Comparison of ENCODE assay signal across 25 cellular contexts in the genomic region with DNA sequence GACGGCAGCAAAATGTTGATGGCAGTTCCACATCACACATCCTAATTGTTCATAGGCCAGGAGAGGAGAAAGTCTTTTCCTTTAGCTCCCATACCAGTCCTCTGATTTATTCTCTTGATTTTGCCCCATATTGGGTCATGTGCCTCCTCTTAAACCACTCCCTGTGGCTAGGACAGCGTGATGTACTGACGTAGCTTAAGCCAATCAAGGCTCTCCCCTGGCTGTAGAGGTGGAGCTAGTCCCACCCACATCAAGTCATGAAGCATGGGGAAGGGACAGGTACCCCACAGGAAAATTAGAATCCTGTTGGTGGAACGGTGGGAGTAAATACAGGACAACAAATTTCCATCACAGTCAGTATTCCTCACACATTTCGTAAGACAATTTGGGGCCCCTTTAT.
"Had no signal": no experiment of that assay in that cellular context is flagged by ENCODE, and none has a peak within 500 bp of the region (broad histone marks: within the 10 kb centered on the region; RNA-seq: fewer than 3 reads in every experiment).

No MANE protein-coding gene starts in this region.

- H3K4me3 ChIP-seq: ascending aorta, body of pancreas had no signal

- H3K27ac Mint-ChIP-seq: activated B cell treated with CpG ODN at 0.5 μM for 24 hours; activated CD4-positive, alpha-beta T cell treated with anti-CD3 and anti-CD28 coated beads, Interleukin-2, amount 10 ng/mL, durations not matched to agents 24 days and 14 days; activated CD8-positive, alpha-beta memory T cell treated with anti-CD3 and anti-CD28 coated beads, Interleukin-2, amount 10 ng/mL, durations not matched to agents 7 days and 5 days; activated naive CD4-positive, alpha-beta T cell treated with anti-CD3 and anti-CD28 coated beads, Interleukin-2, amount 50 U/mL, for 24 hours; activated T-cell treated with anti-CD3 and anti-CD28 coated beads, Interleukin-2, amount 50 U/mL, for 24 hours; activated T-helper 1 cell treated with anti-CD3 and anti-CD28 coated beads, Interleukin-12 subunit alpha, Interleukin-12 subunit beta, Interleukin-2, Interleukin-4 antibody, amounts not matched to agents 30 ng/mL and 10 ng/mL and 1 ng/mL, durations not matched to agents 14 hours and 24 hours and 36 hours; T-helper 17 cell had no signal

- DNase-seq: activated B cell treated with CpG ODN at 0.5 μM for 24 hours; activated CD4-positive, alpha-beta T cell treated with anti-CD3 and anti-CD28 coated beads for 1 hour; activated CD4-positive, alpha-beta T cell treated with anti-CD3 and anti-CD28 coated beads, Interleukin-2, amount 10 ng/mL, durations not matched to agents 24 days and 14 days; activated CD4-positive, alpha-beta T cell treated with anti-CD3 and anti-CD28 coated beads, Interleukin-2, amount 50 U/mL, for 48 hours; activated CD8-positive, alpha-beta memory T cell treated with anti-CD3 and anti-CD28 coated beads, Interleukin-2, amount 10 ng/mL, durations not matched to agents 7 days and 5 days; activated effector memory CD4-positive, alpha-beta T cell treated with Interleukin-2 at 50 U/mL for 16 hours; activated naive CD4-positive, alpha-beta T cell; activated T-cell treated with anti-CD3 and anti-CD28 coated beads, Interleukin-2, amount 50 U/mL, for 24 hours; body of pancreas; KG1; NCI-H1105; NCI-H1436; NCI-H1694 treated with DMSO at 0.1 percent for 48 hours; NCI-H2029 treated with DMSO at 0.1 percent for 48 hours; NCI-H345; NCI-H510A; NCI-H526 treated with DMSO at 0.1 percent for 48 hours; NK-92 treated with Interleukin-12 subunit alpha and Interleukin-12 subunit beta, amount 100 ng/mL, for 24 hours; SIG-M5; T-helper 17 cell; T-helper 9 cell had no signal

- ATAC-seq: activated CD8-positive, alpha-beta memory T cell treated with anti-CD3 and anti-CD28 coated beads, Interleukin-2, amount 10 ng/mL, durations not matched to agents 7 days and 5 days; body of pancreas; T-helper 17 cell had no signal

- H3K9me3 ChIP-seq: ascending aorta, body of pancreas had no signal

- H3K27me3 Mint-ChIP-seq: activated B cell treated with CpG ODN at 0.5 μM for 24 hours; activated CD4-positive, alpha-beta T cell treated with anti-CD3 and anti-CD28 coated beads, Interleukin-2, amount 10 ng/mL, durations not matched to agents 24 days and 14 days; activated CD8-positive, alpha-beta memory T cell treated with anti-CD3 and anti-CD28 coated beads, Interleukin-2, amount 10 ng/mL, durations not matched to agents 7 days and 5 days; activated naive CD4-positive, alpha-beta T cell treated with anti-CD3 and anti-CD28 coated beads, Interleukin-2, amount 50 U/mL, for 24 hours; activated T-cell treated with anti-CD3 and anti-CD28 coated beads, Interleukin-2, amount 50 U/mL, for 24 hours; central memory CD8-positive, alpha-beta T cell; T-helper 17 cell had no signal

- H3K27me3 ChIP-seq: ascending aorta, body of pancreas had no signal

- H3K4me1 ChIP-seq: ascending aorta, body of pancreas had no signal

- H3K9me3 Mint-ChIP-seq: activated B cell treated with CpG ODN at 0.5 μM for 24 hours; activated CD4-positive, alpha-beta T cell treated with anti-CD3 and anti-CD28 coated beads, Interleukin-2, amount 10 ng/mL, durations not matched to agents 24 days and 14 days; activated naive CD4-positive, alpha-beta T cell treated with anti-CD3 and anti-CD28 coated beads, Interleukin-2, amount 50 U/mL, for 24 hours; activated T-cell treated with anti-CD3 and anti-CD28 coated beads, Interleukin-2, amount 50 U/mL, for 24 hours; activated T-helper 1 cell treated with anti-CD3 and anti-CD28 coated beads, Interleukin-12 subunit alpha, Interleukin-12 subunit beta, Interleukin-2, Interleukin-4 antibody, amounts not matched to agents 30 ng/mL and 10 ng/mL and 1 ng/mL, durations not matched to agents 14 hours and 24 hours and 36 hours; central memory CD8-positive, alpha-beta T cell had no signal

- H3K27ac ChIP-seq: ascending aorta, body of pancreas had no signal

- H3K36me3 Mint-ChIP-seq: activated CD8-positive, alpha-beta memory T cell treated with anti-CD3 and anti-CD28 coated beads, Interleukin-2, amount 10 ng/mL, durations not matched to agents 7 days and 5 days had no signal

- H3K4me1 Mint-ChIP-seq: activated B cell treated with CpG ODN at 0.5 μM for 24 hours; activated CD4-positive, alpha-beta T cell treated with anti-CD3 and anti-CD28 coated beads, Interleukin-2, amount 10 ng/mL, durations not matched to agents 24 days and 14 days; activated CD8-positive, alpha-beta memory T cell treated with anti-CD3 and anti-CD28 coated beads, Interleukin-2, amount 10 ng/mL, durations not matched to agents 7 days and 5 days; activated naive CD4-positive, alpha-beta T cell treated with anti-CD3 and anti-CD28 coated beads, Interleukin-2, amount 50 U/mL, for 24 hours; T-helper 17 cell had no signal

- H3K4me3 Mint-ChIP-seq: activated B cell treated with CpG ODN at 0.5 μM for 24 hours; activated CD4-positive, alpha-beta T cell treated with anti-CD3 and anti-CD28 coated beads, Interleukin-2, amount 10 ng/mL, durations not matched to agents 24 days and 14 days; activated CD8-positive, alpha-beta memory T cell treated with anti-CD3 and anti-CD28 coated beads, Interleukin-2, amount 10 ng/mL, durations not matched to agents 7 days and 5 days; activated naive CD4-positive, alpha-beta T cell treated with anti-CD3 and anti-CD28 coated beads, Interleukin-2, amount 50 U/mL, for 24 hours; activated T-cell treated with anti-CD3 and anti-CD28 coated beads, Interleukin-2, amount 50 U/mL, for 24 hours; activated T-helper 1 cell treated with anti-CD3 and anti-CD28 coated beads, Interleukin-12 subunit alpha, Interleukin-12 subunit beta, Interleukin-2, Interleukin-4 antibody, amounts not matched to agents 30 ng/mL and 10 ng/mL and 1 ng/mL, durations not matched to agents 14 hours and 24 hours and 36 hours; central memory CD8-positive, alpha-beta T cell; T-helper 17 cell had no signal
